ENCODE assay signal across 22 cellular contexts in the genomic region with DNA sequence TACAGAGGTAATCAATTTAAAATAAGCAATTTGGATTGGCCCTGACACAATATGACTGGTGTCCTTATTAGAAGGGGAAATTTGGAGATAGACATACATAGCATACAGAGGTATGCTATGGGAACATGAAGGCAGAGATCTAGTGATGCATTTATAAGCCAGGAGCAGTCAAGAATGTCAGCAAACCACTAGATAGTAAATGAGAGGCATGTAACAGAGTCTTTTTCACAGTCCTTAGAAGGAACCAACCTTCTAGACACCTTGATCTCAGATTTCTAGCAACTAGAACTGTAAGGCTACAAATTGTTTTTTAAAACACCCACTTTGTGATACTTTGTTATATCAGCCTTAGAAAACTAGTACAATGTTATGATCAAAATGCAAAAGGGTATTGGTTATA. TPM values are rescaled to one million over a fixed set of nuclear protein-coding genes. Genes with fewer than 3 reads are reported as not detected.
DNase-seq lines count a peak whose midpoint lies in the region; TF ChIP-seq lines count a peak whose summit lies in the region.
"Had no signal": no experiment of that assay in that cellular context is flagged by ENCODE, and none has a peak within 500 bp of the region (broad histone marks: within the 10 kb centered on the region; RNA-seq: fewer than 3 reads in every experiment).

No MANE protein-coding gene starts in this region.

- no peak overlapping the region for H3K27ac ChIP-seq in osteoblast (ENCODE audit: low read depth, low read length)
- H3K27ac ChIP-seq: BLaER1 had no signal

- no peak overlapping the region for H3K4me2 ChIP-seq in osteoblast (ENCODE audit: insufficient read depth, low read length)
- H3K4me2 ChIP-seq: BLaER1 had no signal

- no peak overlapping the region for H2AFZ ChIP-seq in osteoblast (ENCODE audit: low read length)

- H3K79me2 ChIP-seq in osteoblast (ENCODE audit: insufficient read depth, low read length), result no peaks in the 10 kb centered on the region

- H3K27me3 ChIP-seq in adipocyte (replicated peaks; ENCODE audit: control insufficient read depth, insufficient read depth, low read length) (no peaks in the 10 kb centered on the region), osteoblast (ENCODE audit: insufficient read depth, low read length) (no peaks in the 10 kb centered on the region)
- H3K27me3 ChIP-seq: BE2C, BLaER1 had no signal

- H3K4me1 ChIP-seq in adipocyte (ENCODE audit: control insufficient read depth, insufficient read depth, low read length) (peaks cover 8% of the 10 kb centered on the region), osteoblast (ENCODE audit: insufficient read depth, low read length) (no peaks in the 10 kb centered on the region)
- H3K4me1 ChIP-seq: BE2C, BLaER1 had no signal

- H3K9me3 ChIP-seq in adipocyte (ENCODE audit: control insufficient read depth, low read length) (no peaks in the 10 kb centered on the region), osteoblast (ENCODE audit: low read depth, low read length) (no peaks in the 10 kb centered on the region)
- H3K9me3 ChIP-seq: BE2C, BLaER1 had no signal

- H3K9ac ChIP-seq in adipocyte (ENCODE audit: low read length), result peak overlapping the region; percentile 27
- H3K9ac ChIP-seq: BLaER1 had no signal

- no peak for DNase-seq in adipocyte (ENCODE audit: low read depth)
- peak; percentile 11 for DNase-seq in osteoblast (ENCODE audit: insufficient read length, low spot score, missing footprints)
- no peak for DNase-seq in epidermal melanocyte (ENCODE audit: insufficient read length, low spot score)
- no peak for DNase-seq in NCI-H446 treated with DMSO at 0.1 percent for 48 hours (lab: John Stamatoyannopoulos, UW)
- DNase-seq in SW480 (ENCODE audit: low spot score), result no peak
- DNase-seq: 8988T; ACHN; BE2C; CD4-positive, alpha-beta memory T cell; CD4-positive, CD25-positive, alpha-beta regulatory T cell; CD8-positive, alpha-beta memory T cell; COR-L47; DMS 273 treated with DMSO at 0.1 percent for 48 hours; DMS153; DMS53; DMS79; DND-41; EL; GF-D8 had no signal

- TF ChIP-seq CTCF in osteoblast (IDR thresholded peaks at IDR 0.05; ENCODE audit: extremely low read depth, low read depth, low read length), result no peak

- no peaks in the 10 kb centered on the region for H4K20me1 ChIP-seq in osteoblast (ENCODE audit: insufficient read depth, low read length)
- H4K20me1 ChIP-seq: BLaER1 had no signal

- no peak overlapping the region for H3K4me3 ChIP-seq in adipocyte (ENCODE audit: low read length)
- no peak overlapping the region for H3K4me3 ChIP-seq in osteoblast (ENCODE audit: insufficient read depth, low read length)
- H3K4me3 ChIP-seq: BLaER1 had no signal

- H3K36me3 ChIP-seq in adipocyte (ENCODE audit: control insufficient read depth, insufficient read depth, low read length, severe bottlenecking) (no peaks in the 10 kb centered on the region), osteoblast (ENCODE audit: insufficient read depth, low read length) (no peaks in the 10 kb centered on the region)
- H3K36me3 ChIP-seq: BE2C, BLaER1 had no signal

RNA-seq across cellular contexts. Expression of a gene that starts 54.3 kb away (rescaled TPM):
- not detected in 2 replicates for total RNA-seq in osteoblast
- total RNA-seq: A673; CD4-positive, alpha-beta memory T cell; CD4-positive, CD25-positive, alpha-beta regulatory T cell; Daoy had no signal
